In the genomic region with DNA sequence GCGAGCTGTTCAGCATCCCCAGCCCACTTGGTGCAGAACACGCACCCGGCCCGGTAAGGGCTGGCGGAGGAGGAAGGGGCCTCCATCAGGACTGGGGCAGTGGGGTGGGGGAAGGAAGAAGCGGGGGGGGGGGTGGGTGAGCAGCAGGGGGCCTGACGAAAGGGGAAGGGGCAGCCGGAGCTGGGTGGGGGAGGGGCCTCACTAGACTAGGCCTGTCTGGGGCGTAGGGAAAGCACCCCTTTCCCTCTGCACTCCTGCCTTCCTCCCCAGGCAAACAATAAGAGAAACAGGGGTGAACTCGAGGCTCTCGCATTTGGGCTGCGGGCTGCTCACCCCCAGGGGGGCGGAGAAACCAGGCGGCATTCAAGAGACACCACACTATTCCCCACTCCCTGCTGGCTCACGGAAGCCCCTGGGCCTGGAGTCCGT, we compare ENCODE assay signal across 1 cellular context.
TF ChIP-seq lines count a peak whose summit lies in the region.

No MANE protein-coding gene starts in this region.

TF ChIP-seq in H1, 55 proteins besides CTCF, POLR2A, EP300 and RAD21 (continued from another document):
- TF ChIP-seq, protein P1, sequence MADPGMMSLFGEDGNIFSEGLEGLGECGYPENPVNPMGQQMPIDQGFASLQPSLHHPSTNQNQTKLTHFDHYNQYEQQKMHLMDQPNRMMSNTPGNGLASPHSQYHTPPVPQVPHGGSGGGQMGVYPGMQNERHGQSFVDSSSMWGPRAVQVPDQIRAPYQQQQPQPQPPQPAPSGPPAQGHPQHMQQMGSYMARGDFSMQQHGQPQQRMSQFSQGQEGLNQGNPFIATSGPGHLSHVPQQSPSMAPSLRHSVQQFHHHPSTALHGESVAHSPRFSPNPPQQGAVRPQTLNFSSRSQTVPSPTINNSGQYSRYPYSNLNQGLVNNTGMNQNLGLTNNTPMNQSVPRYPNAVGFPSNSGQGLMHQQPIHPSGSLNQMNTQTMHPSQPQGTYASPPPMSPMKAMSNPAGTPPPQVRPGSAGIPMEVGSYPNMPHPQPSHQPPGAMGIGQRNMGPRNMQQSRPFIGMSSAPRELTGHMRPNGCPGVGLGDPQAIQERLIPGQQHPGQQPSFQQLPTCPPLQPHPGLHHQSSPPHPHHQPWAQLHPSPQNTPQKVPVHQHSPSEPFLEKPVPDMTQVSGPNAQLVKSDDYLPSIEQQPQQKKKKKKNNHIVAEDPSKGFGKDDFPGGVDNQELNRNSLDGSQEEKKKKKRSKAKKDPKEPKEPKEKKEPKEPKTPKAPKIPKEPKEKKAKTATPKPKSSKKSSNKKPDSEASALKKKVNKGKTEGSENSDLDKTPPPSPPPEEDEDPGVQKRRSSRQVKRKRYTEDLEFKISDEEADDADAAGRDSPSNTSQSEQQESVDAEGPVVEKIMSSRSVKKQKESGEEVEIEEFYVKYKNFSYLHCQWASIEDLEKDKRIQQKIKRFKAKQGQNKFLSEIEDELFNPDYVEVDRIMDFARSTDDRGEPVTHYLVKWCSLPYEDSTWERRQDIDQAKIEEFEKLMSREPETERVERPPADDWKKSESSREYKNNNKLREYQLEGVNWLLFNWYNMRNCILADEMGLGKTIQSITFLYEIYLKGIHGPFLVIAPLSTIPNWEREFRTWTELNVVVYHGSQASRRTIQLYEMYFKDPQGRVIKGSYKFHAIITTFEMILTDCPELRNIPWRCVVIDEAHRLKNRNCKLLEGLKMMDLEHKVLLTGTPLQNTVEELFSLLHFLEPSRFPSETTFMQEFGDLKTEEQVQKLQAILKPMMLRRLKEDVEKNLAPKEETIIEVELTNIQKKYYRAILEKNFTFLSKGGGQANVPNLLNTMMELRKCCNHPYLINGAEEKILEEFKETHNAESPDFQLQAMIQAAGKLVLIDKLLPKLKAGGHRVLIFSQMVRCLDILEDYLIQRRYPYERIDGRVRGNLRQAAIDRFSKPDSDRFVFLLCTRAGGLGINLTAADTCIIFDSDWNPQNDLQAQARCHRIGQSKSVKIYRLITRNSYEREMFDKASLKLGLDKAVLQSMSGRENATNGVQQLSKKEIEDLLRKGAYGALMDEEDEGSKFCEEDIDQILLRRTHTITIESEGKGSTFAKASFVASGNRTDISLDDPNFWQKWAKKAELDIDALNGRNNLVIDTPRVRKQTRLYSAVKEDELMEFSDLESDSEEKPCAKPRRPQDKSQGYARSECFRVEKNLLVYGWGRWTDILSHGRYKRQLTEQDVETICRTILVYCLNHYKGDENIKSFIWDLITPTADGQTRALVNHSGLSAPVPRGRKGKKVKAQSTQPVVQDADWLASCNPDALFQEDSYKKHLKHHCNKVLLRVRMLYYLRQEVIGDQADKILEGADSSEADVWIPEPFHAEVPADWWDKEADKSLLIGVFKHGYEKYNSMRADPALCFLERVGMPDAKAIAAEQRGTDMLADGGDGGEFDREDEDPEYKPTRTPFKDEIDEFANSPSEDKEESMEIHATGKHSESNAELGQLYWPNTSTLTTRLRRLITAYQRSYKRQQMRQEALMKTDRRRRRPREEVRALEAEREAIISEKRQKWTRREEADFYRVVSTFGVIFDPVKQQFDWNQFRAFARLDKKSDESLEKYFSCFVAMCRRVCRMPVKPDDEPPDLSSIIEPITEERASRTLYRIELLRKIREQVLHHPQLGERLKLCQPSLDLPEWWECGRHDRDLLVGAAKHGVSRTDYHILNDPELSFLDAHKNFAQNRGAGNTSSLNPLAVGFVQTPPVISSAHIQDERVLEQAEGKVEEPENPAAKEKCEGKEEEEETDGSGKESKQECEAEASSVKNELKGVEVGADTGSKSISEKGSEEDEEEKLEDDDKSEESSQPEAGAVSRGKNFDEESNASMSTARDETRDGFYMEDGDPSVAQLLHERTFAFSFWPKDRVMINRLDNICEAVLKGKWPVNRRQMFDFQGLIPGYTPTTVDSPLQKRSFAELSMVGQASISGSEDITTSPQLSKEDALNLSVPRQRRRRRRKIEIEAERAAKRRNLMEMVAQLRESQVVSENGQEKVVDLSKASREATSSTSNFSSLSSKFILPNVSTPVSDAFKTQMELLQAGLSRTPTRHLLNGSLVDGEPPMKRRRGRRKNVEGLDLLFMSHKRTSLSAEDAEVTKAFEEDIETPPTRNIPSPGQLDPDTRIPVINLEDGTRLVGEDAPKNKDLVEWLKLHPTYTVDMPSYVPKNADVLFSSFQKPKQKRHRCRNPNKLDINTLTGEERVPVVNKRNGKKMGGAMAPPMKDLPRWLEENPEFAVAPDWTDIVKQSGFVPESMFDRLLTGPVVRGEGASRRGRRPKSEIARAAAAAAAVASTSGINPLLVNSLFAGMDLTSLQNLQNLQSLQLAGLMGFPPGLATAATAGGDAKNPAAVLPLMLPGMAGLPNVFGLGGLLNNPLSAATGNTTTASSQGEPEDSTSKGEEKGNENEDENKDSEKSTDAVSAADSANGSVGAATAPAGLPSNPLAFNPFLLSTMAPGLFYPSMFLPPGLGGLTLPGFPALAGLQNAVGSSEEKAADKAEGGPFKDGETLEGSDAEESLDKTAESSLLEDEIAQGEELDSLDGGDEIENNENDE (IDR thresholded peaks at IDR 0.05; ENCODE audit: insufficient replicate concordance, low read length), result no peak
- TF ChIP-seq EGR1 (IDR thresholded peaks at IDR 0.05; ENCODE audit: borderline replicate concordance, low read depth, low read length) (no peak), CHD2 (IDR thresholded peaks at IDR 0.05; ENCODE audit: low read length) (no peak)
